ENCODE assay signal across 22 cellular contexts in the genomic region with DNA sequence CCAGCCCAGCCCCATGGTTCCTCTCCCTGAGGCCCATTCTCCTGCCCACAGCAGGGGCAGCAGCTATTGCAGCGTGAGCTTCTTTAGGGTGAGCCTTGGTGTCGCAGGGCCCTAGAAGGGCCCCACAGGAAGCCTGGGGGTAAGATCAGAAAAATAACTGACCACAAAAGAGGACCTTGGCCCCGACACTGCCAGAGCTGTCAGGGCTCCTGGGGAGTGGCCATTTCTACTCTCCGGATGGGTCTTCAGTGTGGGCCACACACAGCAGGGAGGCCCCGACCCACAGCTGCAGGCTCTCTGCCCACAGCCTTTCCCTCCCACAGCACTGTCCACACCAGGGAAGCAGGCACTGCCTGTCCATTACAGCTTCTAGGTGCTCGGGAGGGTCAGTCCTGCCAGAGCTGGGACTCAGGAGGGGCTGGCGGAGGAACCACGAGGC. TPM values are rescaled to one million over a fixed set of nuclear protein-coding genes. Genes with fewer than 3 reads are reported as not detected.
DNase-seq lines count a peak whose midpoint lies in the region; ATAC-seq, FAIRE-seq and TF ChIP-seq lines count a peak whose summit lies in the region.
"Had no signal": no experiment of that assay in that cellular context is flagged by ENCODE, and none has a peak within 500 bp of the region (broad histone marks: within the 10 kb centered on the region; RNA-seq: fewer than 3 reads in every experiment).

No MANE protein-coding gene starts in this region.

- no peaks in the 10 kb centered on the region for H3K36me3 Mint-ChIP-seq in type B pancreatic cell

- BruUV-seq in K562 (replicated peaks; lab: Mats Ljungman, UMichigan) = no TSS peak

- peaks cover 44% of the 10 kb centered on the region for H3K27me3 Mint-ChIP-seq in type B pancreatic cell

- H3K36me3 ChIP-seq in K562 (ENCODE audit: control insufficient read depth, insufficient read depth, low read length) = no peaks in the 10 kb centered on the region
- no peaks in the 10 kb centered on the region for H3K36me3 ChIP-seq in right lobe of liver
- H3K36me3 ChIP-seq in psoas muscle (ENCODE audit: insufficient read depth in 1 of 2, low read depth in 1 of 2) = no peaks in the 10 kb centered on the region
- H3K36me3 ChIP-seq: tibial artery had no signal

- no peak for TF ChIP-seq RAD21 in K562 (CRISPR knock-in tag; conservative IDR thresholded peaks at IDR 0.05 in 1 of 2, IDR thresholded peaks at IDR 0.05 in 1 of 2)

- POLR2A ChIA-PET in K562 (lab: Yijun Ruan, JAX) = interaction anchor here (2.2 kb wide), 1 partner anchor 12 kb away, joined by 5 read pairs; no protein-coding TSS in a partner anchor

- no peak for FAIRE-seq in K562 (lab: Jason Lieb, UNC)
- FAIRE-seq: G401.6, GM19239 had no signal

- H2AFZ ChIP-seq in K562 (ENCODE audit: low read depth, low read length) = no peak overlapping the region

- peaks cover 13 to 36% of the 10 kb centered on the region in 2 experiments for H3K4me1 ChIP-seq in K562 (replicated peaks in 1 of 2; ENCODE audit: control insufficient read depth in 2 of 2, insufficient read depth in 2 of 2, low read length in 2 of 2)
- no peaks in the 10 kb centered on the region for H3K4me1 ChIP-seq in right lobe of liver
- H3K4me1 ChIP-seq in psoas muscle = no peaks in the 10 kb centered on the region
- H3K4me1 ChIP-seq: tibial artery had no signal

- no peaks in the 10 kb centered on the region for H3K9me1 ChIP-seq in K562 (ENCODE audit: control insufficient read depth, insufficient read depth, low read length)

- no peak overlapping the region for H3K27ac Mint-ChIP-seq in type B pancreatic cell
- H3K27ac Mint-ChIP-seq: activated CD8-positive, alpha-beta memory T cell treated with anti-CD3 and anti-CD28 coated beads, Interleukin-2, amount 10 ng/mL, durations not matched to agents 7 days and 5 days had no signal

- H3K79me2 ChIP-seq in K562 (ENCODE audit: control insufficient read depth, insufficient read depth, low read length) = peaks cover 19% of the 10 kb centered on the region

- H3K9me3 Mint-ChIP-seq in type B pancreatic cell = no peaks in the 10 kb centered on the region

- H3K27me3 ChIP-seq in K562 (ENCODE audit: control insufficient read depth in 2 of 2, insufficient read depth in 2 of 2, low read length in 2 of 2) (no peaks in the 10 kb centered on the region), right lobe of liver (no peaks in the 10 kb centered on the region), psoas muscle (ENCODE audit: insufficient read depth in 3 of 3, low read length in 2 of 3) (peaks cover 0 to 15% (median 3%) of the 10 kb centered on the region in 3 donors)

- H3K27ac ChIP-seq in K562 (ENCODE audit: extremely low read depth, low read depth, low read length) (no peak overlapping the region), right lobe of liver (no peak overlapping the region), psoas muscle (no peak overlapping the region)
- H3K27ac ChIP-seq: tibial artery, VCaP had no signal

- in situ Hi-C loops in K562 (cut with MboI) = no loop called here

- no peak for TF ChIP-seq POLR2A in K562 (conservative IDR thresholded peaks at IDR 0.05)
- no peak for TF ChIP-seq POLR2A in right lobe of liver (IDR thresholded peaks at IDR 0.05)

- intact Hi-C loops in K562 (cut with micrococcal nuclease) (no loop called here), right lobe of liver (cut with DNase I) (no loop called here), psoas muscle (cut with DNase I) (no loop called here)

- TF ChIP-seq EP300 in K562 (IDR thresholded peaks at IDR 0.05; ENCODE audit: low read length) = no peak

- no peak overlapping the region for H3K4me3 Mint-ChIP-seq in type B pancreatic cell
- H3K4me3 Mint-ChIP-seq: activated CD8-positive, alpha-beta memory T cell treated with anti-CD3 and anti-CD28 coated beads, Interleukin-2, amount 10 ng/mL, durations not matched to agents 7 days and 5 days had no signal

- TF ChIP-seq CTCF in K562 (IDR thresholded peaks at IDR 0.05 in 2 of 3, conservative IDR thresholded peaks at IDR 0.05 in 1 of 3; ENCODE audit: insufficient read depth in 2 of 3, low read depth in 1 of 3, low read length in 3 of 3) = no peak
- TF ChIP-seq CTCF in right lobe of liver (IDR thresholded peaks at IDR 0.05) = no peak
- TF ChIP-seq CTCF in type B pancreatic cell (conservative IDR thresholded peaks at IDR 0.05) = no peak
- no peak for TF ChIP-seq CTCF in psoas muscle (IDR thresholded peaks at IDR 0.05)

- H3K4me1 Mint-ChIP-seq in type B pancreatic cell (ENCODE audit: unreplicated experiment) = no peaks in the 10 kb centered on the region

- peak; percentile 29 for DNase-seq in activated CD4-positive, CD25-positive, alpha-beta regulatory T cell treated with anti-CD3 and anti-CD28 coated beads, Interleukin-2, amount 50 U/mL, for 72 hours
- DNase-seq in activated CD4-positive, CD25-positive, alpha-beta regulatory T cell (lab: John Stamatoyannopoulos, UW) = no peak
- DNase-seq in K562 (ENCODE audit: extremely low read depth in 1 of 4, low spot score in 3 of 4) (no peak), right lobe of liver (no peak), type B pancreatic cell (ENCODE audit: extremely low spot score, unreplicated experiment) (peak; percentile 44), cortex of kidney (lab: John Stamatoyannopoulos, UW) (no peak), psoas muscle (no peak)
- DNase-seq in activated CD4-positive, alpha-beta T cell treated with anti-CD3 and anti-CD28 coated beads, Interleukin-2, amount 50 U/mL, for 1 hour = no peak
- DNase-seq: 8988T; activated CD8-positive, alpha-beta memory T cell treated with anti-CD3 and anti-CD28 coated beads, Interleukin-2, amount 10 ng/mL, durations not matched to agents 7 days and 5 days; activated naive CD4-positive, alpha-beta T cell; COR-L47; foreskin melanocyte; MM.1S; NCI-H2171 had no signal

- peak overlapping the region in 1 of 2 experiments; percentile 73; a peak in 1 of 4 replicates for H3K9ac ChIP-seq in K562 (ENCODE audit: insufficient read depth in 1 of 2, low read depth in 2 of 2, low read length in 2 of 2)

- H3K9me3 ChIP-seq in K562 (replicated peaks; ENCODE audit: control insufficient read depth, insufficient read depth, low read depth, low read length) = no peaks in the 10 kb centered on the region
- H3K9me3 ChIP-seq in right lobe of liver = no peaks in the 10 kb centered on the region
- no peaks in the 10 kb centered on the region for H3K9me3 ChIP-seq in psoas muscle
- H3K9me3 ChIP-seq: tibial artery had no signal

- WGBS in K562 (ENCODE audit: insufficient coverage, low coverage, missing lambda C conversion rate) = 47% methylated on average over 7 of the region's 8 CpGs
- 92% methylated on average over 2 of the region's 8 CpGs for WGBS in right lobe of liver (ENCODE audit: insufficient coverage, low coverage, low lambda C conversion rate, missing lambda C conversion rate)
- 63 to 65% (median 63%) methylated on average over 8 of the region's 8 CpGs for WGBS in psoas muscle, 3 donors

- H3K4me2 ChIP-seq in K562 (ENCODE audit: insufficient read depth, low read length) = no peak overlapping the region

- CTCF ChIA-PET in K562 (lab: Yijun Ruan, JAX; ENCODE audit: low intra/inter-chr PET ratio) = no interaction called here

- H3K4me3 ChIP-seq in K562 (no peak overlapping the region), right lobe of liver (no peak overlapping the region), psoas muscle (no peak overlapping the region)
- H3K4me3 ChIP-seq: tibial artery had no signal

- H4K20me1 ChIP-seq in K562 (replicated peaks; ENCODE audit: control insufficient read depth, insufficient read depth, low read length) = no peaks in the 10 kb centered on the region

- no peak for ATAC-seq in K562
- peak; percentile 36 to 62 (median 47) for ATAC-seq in right lobe of liver
- ATAC-seq in psoas muscle = no peak
- ATAC-seq: activated CD8-positive, alpha-beta memory T cell treated with anti-CD3 and anti-CD28 coated beads, Interleukin-2, amount 10 ng/mL, durations not matched to agents 7 days and 5 days had no signal

RNA-seq across cellular contexts. Expression of gene SIGLEC8, which starts 3.5 kb away (rescaled TPM):
- 0.65 and 2.4 TPM in 2 replicates for total RNA-seq in K562 (2011; cell fraction: chromatin; rRNA removed; ENCODE audit: low replicate concordance)
- total RNA-seq in K562 (2011; cell fraction: nucleolus; rRNA removed) = 0.50 and 0.79 TPM in 2 replicates
- total RNA-seq in K562 (2011; cell fraction: nucleoplasm; rRNA removed) = 0.53 and 0.95 TPM in 2 replicates
- total RNA-seq in K562 (2014; rRNA removed) (0.45 and 0.59 TPM in 2 replicates), K562 (2014; rRNA removed; fragmentation: Illumina TruSeq; extraction: Trizol) (0.22 and 0.29 TPM in 2 replicates), K562 (2015; rRNA removed; fragmentation: Illumina TruSeq; extraction: Trizol) (0.45 and 0.65 TPM in 2 replicates), K562 (2021) (0.44 and 0.49 TPM in 2 replicates), right lobe of liver (1 to 10 TPM in 1 of 6 experiments, under 1 TPM in 5; 0.31 to 1.4 (median 0.71) TPM), type B pancreatic cell (ENCODE audit: low replicate concordance) (not detected in 2 replicates), psoas muscle (under 1 TPM in 2 of 4 donors, not detected in 2; 0.13 to 0.14 TPM)
- polyA plus RNA-seq in K562 (2011; rRNA removed) (0.61 and 0.76 TPM in 2 replicates), K562 (2014; fragmentation: Illumina TruSeq; extraction: Trizol) (0.39 and 0.44 TPM in 2 replicates), K562 (2014; fragmentation: Nextera tagmentation; extraction: Ambion mirVana) (under 1 TPM; 0.04 to 0.07 TPM), K562 (2014; rRNA removed) (0.19 and 0.25 TPM in 2 replicates), psoas muscle (under 1 TPM in 2 of 3 donors, not detected in 1; 0.03 to 0.09 TPM)
- 0.74 and 1.2 TPM in 2 replicates for polyA plus RNA-seq in K562 (2011; cell fraction: cytosol; rRNA removed)
- 1.3 and 1.8 TPM in 2 replicates for polyA plus RNA-seq in K562 (2011; cell fraction: nucleus; rRNA removed)
- 0.91 and 2.7 TPM in 2 replicates for polyA plus RNA-seq in K562 (2012)
- polyA minus RNA-seq in K562 (2011; rRNA and poly(A)+ RNA removed) = 0.25 and 0.48 TPM in 2 replicates
- 1.5 TPM in 1 of 2 replicates, not detected in the other for polyA minus RNA-seq in K562 (2011; cell fraction: cytosol; rRNA and poly(A)+ RNA removed)
- polyA minus RNA-seq in K562 (2011; cell fraction: nucleus; rRNA and poly(A)+ RNA removed) = 0.54 TPM in 1 of 2 replicates, not detected in the other
- total RNA-seq: activated CD8-positive, alpha-beta memory T cell treated with anti-CD3 and anti-CD28 coated beads, Interleukin-2, amount 10 ng/mL, durations not matched to agents 7 days and 5 days; HT-29; mononuclear cell; SK-MEL-5 had no signal

RNA-seq across cellular contexts. Expression of gene CEACAM18, which starts 16.6 kb away (rescaled TPM):
- total RNA-seq in K562 (2011; cell fraction: chromatin; rRNA removed; ENCODE audit: low replicate concordance) = 0.67 and 0.93 TPM in 2 replicates
- total RNA-seq in K562 (2011; cell fraction: nucleolus; rRNA removed) = 0.17 and 0.66 TPM in 2 replicates
- 1.0 and 1.4 TPM in 2 replicates for total RNA-seq in K562 (2011; cell fraction: nucleoplasm; rRNA removed)
- total RNA-seq in K562 (2014; rRNA removed) (0.09 and 0.16 TPM in 2 replicates), K562 (2014; rRNA removed; fragmentation: Illumina TruSeq; extraction: Trizol) (0.22 TPM in 1 of 2 replicates, not detected in the other), K562 (2015; rRNA removed; fragmentation: Illumina TruSeq; extraction: Trizol) (0.18 and 0.23 TPM in 2 replicates), K562 (2021) (0.16 and 0.24 TPM in 2 replicates), right lobe of liver (not detected), type B pancreatic cell (ENCODE audit: low replicate concordance) (0.19 TPM in 1 of 2 replicates, not detected in the other), psoas muscle (not detected)
- polyA plus RNA-seq in K562 (2011; rRNA removed) (0.07 and 0.11 TPM in 2 replicates), K562 (2014; fragmentation: Illumina TruSeq; extraction: Trizol) (not detected in 2 replicates), K562 (2014; fragmentation: Nextera tagmentation; extraction: Ambion mirVana) (under 1 TPM in 1 of 2 experiments, not detected in 1; 0.08 TPM), K562 (2014; rRNA removed) (not detected in 2 replicates), psoas muscle (not detected)
- 0.07 TPM in 1 of 2 replicates, not detected in the other for polyA plus RNA-seq in K562 (2011; cell fraction: cytosol; rRNA removed)
- 0.11 and 0.13 TPM in 2 replicates for polyA plus RNA-seq in K562 (2011; cell fraction: nucleus; rRNA removed)
- 0.06 and 0.13 TPM in 2 replicates for polyA plus RNA-seq in K562 (2012)
- polyA minus RNA-seq in K562 (2011; rRNA and poly(A)+ RNA removed) = 0.60 TPM in 1 of 2 replicates, not detected in the other
- polyA minus RNA-seq in K562 (2011; cell fraction: cytosol; rRNA and poly(A)+ RNA removed) = not detected in 2 replicates
- polyA minus RNA-seq in K562 (2011; cell fraction: nucleus; rRNA and poly(A)+ RNA removed) = 0.56 TPM in 1 of 2 replicates, not detected in the other
- total RNA-seq: activated CD8-positive, alpha-beta memory T cell treated with anti-CD3 and anti-CD28 coated beads, Interleukin-2, amount 10 ng/mL, durations not matched to agents 7 days and 5 days; HT-29; mononuclear cell; SK-MEL-5 had no signal

RNA-seq across cellular contexts. Expression of gene SIGLEC12, which starts 39.9 kb away (rescaled TPM):
- total RNA-seq in K562 (2011; cell fraction: chromatin; rRNA removed; ENCODE audit: low replicate concordance) = 1.7 and 3.3 TPM in 2 replicates
- 3.0 TPM in 2 replicates for total RNA-seq in K562 (2011; cell fraction: nucleolus; rRNA removed)
- total RNA-seq in K562 (2011; cell fraction: nucleoplasm; rRNA removed) = 2.5 and 2.7 TPM in 2 replicates
- total RNA-seq in K562 (2014; rRNA removed) (0.45 and 0.69 TPM in 2 replicates), K562 (2014; rRNA removed; fragmentation: Illumina TruSeq; extraction: Trizol) (0.26 and 0.33 TPM in 2 replicates), K562 (2015; rRNA removed; fragmentation: Illumina TruSeq; extraction: Trizol) (0.83 and 0.90 TPM in 2 replicates), K562 (2021) (0.69 and 0.83 TPM in 2 replicates), right lobe of liver (under 1 TPM in 5 of 6 experiments, not detected in 1; 0.12 to 0.63 (median 0.33) TPM), type B pancreatic cell (ENCODE audit: low replicate concordance) (not detected in 2 replicates), psoas muscle (under 1 TPM in 3 of 4 donors, not detected in 1; 0.13 to 0.20 (median 0.13) TPM)
- polyA plus RNA-seq in K562 (2011; rRNA removed) (1.3 and 3.1 TPM in 2 replicates), K562 (2014; fragmentation: Illumina TruSeq; extraction: Trizol) (0.61 and 1.3 TPM in 2 replicates), K562 (2014; fragmentation: Nextera tagmentation; extraction: Ambion mirVana) (under 1 TPM; 0.08 to 0.10 TPM), K562 (2014; rRNA removed) (0.54 and 0.85 TPM in 2 replicates), psoas muscle (under 1 TPM in 2 of 3 donors, not detected in 1; 0.05 to 0.11 TPM)
- polyA plus RNA-seq in K562 (2011; cell fraction: cytosol; rRNA removed) = 1.9 and 2.3 TPM in 2 replicates
- 7.8 and 9.4 TPM in 2 replicates for polyA plus RNA-seq in K562 (2011; cell fraction: nucleus; rRNA removed)
- 0.90 and 2.6 TPM in 2 replicates for polyA plus RNA-seq in K562 (2012)
- 2.0 and 2.7 TPM in 2 replicates for polyA minus RNA-seq in K562 (2011; rRNA and poly(A)+ RNA removed)
- polyA minus RNA-seq in K562 (2011; cell fraction: cytosol; rRNA and poly(A)+ RNA removed) = 1.5 TPM in 1 of 2 replicates, not detected in the other
- polyA minus RNA-seq in K562 (2011; cell fraction: nucleus; rRNA and poly(A)+ RNA removed) = 2.7 and 6.8 TPM in 2 replicates
- total RNA-seq: HT-29, mononuclear cell, SK-MEL-5 had no signal

RNA-seq across cellular contexts. Expression of gene SIGLEC10, which starts 44.3 kb away (rescaled TPM):
- 0.35 TPM in 1 of 2 replicates, not detected in the other for total RNA-seq in K562 (2011; cell fraction: chromatin; rRNA removed; ENCODE audit: low replicate concordance)
- 0.17 TPM in 1 of 2 replicates, not detected in the other for total RNA-seq in K562 (2011; cell fraction: nucleolus; rRNA removed)
- not detected in 2 replicates for total RNA-seq in K562 (2011; cell fraction: nucleoplasm; rRNA removed)
- total RNA-seq in K562 (2014; rRNA removed) (0.57 and 1.1 TPM in 2 replicates), K562 (2014; rRNA removed; fragmentation: Illumina TruSeq; extraction: Trizol) (0.26 and 0.33 TPM in 2 replicates), K562 (2015; rRNA removed; fragmentation: Illumina TruSeq; extraction: Trizol) (1.8 and 2.2 TPM in 2 replicates), K562 (2021) (0.58 and 0.95 TPM in 2 replicates), right lobe of liver (10 to 100 TPM in 2 of 6 experiments, 1 to 10 TPM in 4; 2.0 to 12.4 (median 5.6) TPM), type B pancreatic cell (ENCODE audit: low replicate concordance) (not detected in 2 replicates), psoas muscle (1 to 10 TPM in 1 of 4 donors, under 1 TPM in 3; 0.64 to 1.1 (median 0.79) TPM)
- polyA plus RNA-seq in K562 (2011; rRNA removed) (0.39 and 1.2 TPM in 2 replicates), K562 (2014; fragmentation: Illumina TruSeq; extraction: Trizol) (0.78 and 0.82 TPM in 2 replicates), K562 (2014; fragmentation: Nextera tagmentation; extraction: Ambion mirVana) (under 1 TPM; 0.10 TPM), K562 (2014; rRNA removed) (0.97 and 1.3 TPM in 2 replicates), psoas muscle (under 1 TPM; 0.09 to 0.98 (median 0.11) TPM)
- polyA plus RNA-seq in K562 (2011; cell fraction: cytosol; rRNA removed) = 0.66 and 1.7 TPM in 2 replicates
- 0.97 and 2.9 TPM in 2 replicates for polyA plus RNA-seq in K562 (2011; cell fraction: nucleus; rRNA removed)
- 1.9 and 2.9 TPM in 2 replicates for polyA plus RNA-seq in K562 (2012)
- polyA minus RNA-seq in K562 (2011; rRNA and poly(A)+ RNA removed) = 0.46 and 0.54 TPM in 2 replicates
- polyA minus RNA-seq in K562 (2011; cell fraction: cytosol; rRNA and poly(A)+ RNA removed) = 0.48 and 0.73 TPM in 2 replicates
- polyA minus RNA-seq in K562 (2011; cell fraction: nucleus; rRNA and poly(A)+ RNA removed) = 1.9 TPM in 1 of 2 replicates, not detected in the other
- total RNA-seq: HT-29, SK-MEL-5 had no signal

Comparison
In these comparisons a context has a peak if more than half of its experiments do, and no peak if none do; other contexts are left out.
1. DNase-seq: peak in activated CD4-positive, CD25-positive, alpha-beta regulatory T cell treated with anti-CD3 and anti-CD28 coated beads, Interleukin-2, amount 50 U/mL, for 72 hours (single experiment) and type B pancreatic cell (single experiment); none in activated CD4-positive, CD25-positive, alpha-beta regulatory T cell (0 of 4), K562 (0 of 4), right lobe of liver (0 of 3), cortex of kidney (single experiment), activated CD4-positive, alpha-beta T cell treated with anti-CD3 and anti-CD28 coated beads, Interleukin-2, amount 50 U/mL, for 1 hour (single experiment) and psoas muscle (0 of 2).
2. ATAC-seq: peak in right lobe of liver (4 of 4); none in K562 (single experiment) and psoas muscle (0 of 4).